21 cellular contexts compared by ENCODE assay signal in the genomic region with DNA sequence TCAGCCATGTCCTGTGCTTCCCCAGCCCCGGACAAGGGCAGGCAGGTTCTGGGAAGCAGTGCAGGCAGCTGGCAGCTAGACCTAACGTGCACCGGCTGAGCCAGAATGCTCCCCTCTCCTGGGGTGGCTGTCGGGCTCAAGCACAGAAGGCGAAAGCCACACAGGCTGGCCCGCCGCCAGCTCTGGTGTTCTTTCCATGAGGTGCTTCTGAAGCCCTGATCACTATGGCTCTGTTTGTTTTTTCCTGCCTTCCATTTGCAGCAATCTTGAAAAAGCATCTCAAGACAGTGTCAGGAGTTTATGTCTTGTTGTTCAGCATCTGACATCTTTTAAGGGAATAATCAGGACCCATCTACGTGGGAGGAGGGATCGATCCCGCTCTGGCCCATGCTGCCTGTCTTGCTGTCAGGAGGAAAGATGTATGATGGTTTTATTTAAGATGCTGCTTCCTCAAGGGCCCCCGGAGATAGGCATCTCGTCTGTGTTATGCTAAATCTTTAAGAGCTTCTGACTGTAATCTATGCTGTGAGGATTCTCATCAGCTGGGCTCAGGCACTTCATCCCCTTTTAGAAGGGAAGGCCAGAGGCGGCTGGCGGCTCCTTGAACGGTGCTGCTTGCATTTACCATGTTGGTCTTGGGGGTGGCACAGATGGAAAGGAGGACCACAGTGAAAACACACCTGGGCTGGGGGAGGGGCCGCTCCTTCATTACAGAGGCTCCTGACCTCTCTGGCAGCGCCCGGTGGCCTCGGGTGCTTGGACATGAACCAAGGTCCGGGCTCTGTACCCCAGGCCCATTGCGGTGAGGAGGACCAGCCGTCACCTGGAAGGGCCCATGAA.
DNase-seq lines count a peak whose midpoint lies in the region; ATAC-seq, FAIRE-seq and TF ChIP-seq lines count a peak whose summit lies in the region.
"Had no signal": no experiment of that assay in that cellular context is flagged by ENCODE, and none has a peak within 500 bp of the region (broad histone marks: within the 10 kb centered on the region; RNA-seq: fewer than 3 reads in every experiment).

No MANE protein-coding gene starts in this region.

- no peak overlapping the region for H3K4me2 ChIP-seq in K562 (ENCODE audit: insufficient read depth, low read length)
- H3K4me2 ChIP-seq: GM23338 had no signal

- no peaks in the 10 kb centered on the region; a peak in 1 of 5 replicates for H3K4me1 ChIP-seq in K562 (replicated peaks in 1 of 2; ENCODE audit: control insufficient read depth in 2 of 2, insufficient read depth in 2 of 2, low read length in 2 of 2)
- H3K4me1 ChIP-seq: esophagus squamous epithelium, parathyroid adenoma, testis had no signal

- ATAC-seq in Right ventricle myocardium superior (ENCODE audit: poor library complexity) = peak; percentile 49
- no peak for ATAC-seq in Right ventricle myocardium inferior
- no peak for ATAC-seq in K562
- no peak for ATAC-seq in GM21737 (IDR thresholded peaks at IDR 0.05; ENCODE audit: unreplicated experiment)
- ATAC-seq in HG03039 (IDR thresholded peaks at IDR 0.05; ENCODE audit: unreplicated experiment) = no peak
- ATAC-seq: activated naive CD8-positive, alpha-beta T cell treated with anti-CD3 and anti-CD28 coated beads, Interleukin-2, amount 50 U/mL, for 24 hours; GM23338; WTC11 had no signal

- no TSS peak for BruUV-seq in K562 (replicated peaks; lab: Mats Ljungman, UMichigan)

- DNase-seq in Right ventricle myocardium superior (peak; percentile 68), Right ventricle myocardium inferior (ENCODE audit: missing footprints) (no peak), NCI-H2029 treated with DMSO at 0.1 percent for 48 hours (lab: John Stamatoyannopoulos, UW) (peak; percentile 26), K562 (ENCODE audit: extremely low read depth in 1 of 4, low spot score in 3 of 4) (peak in 1 of 4 experiments; percentile 3), posterior vena cava (ENCODE audit: low spot score) (peak; percentile 75), OCI-M1 (lab: John Stamatoyannopoulos, UW) (no peak)
- DNase-seq: activated naive CD8-positive, alpha-beta T cell treated with anti-CD3 and anti-CD28 coated beads, Interleukin-2, amount 50 U/mL, for 24 hours; COR-L47; esophagus squamous epithelium; Karpas-422; NCI-H1105 treated with DMSO at 0.1 percent for 48 hours; NCI-H748 treated with DMSO at 0.1 percent for 48 hours; stimulated activated CD4-positive, alpha-beta T cell treated with anti-CD3 and anti-CD28 coated beads, Interleukin-4, amount 100 ng/mL, for 4 hours; testis had no signal

- intact Hi-C loops in Right ventricle myocardium superior (cut with DNase I) (no loop called here), Right ventricle myocardium inferior (cut with DNase I) (no loop called here), K562 (cut with micrococcal nuclease) (no loop called here), posterior vena cava (cut with DNase I) (no loop called here)

- POLR2A ChIA-PET in K562 (lab: Yijun Ruan, JAX) = no interaction called here

- TF ChIP-seq EP300 in K562 (IDR thresholded peaks at IDR 0.05; ENCODE audit: low read length) = no peak

- H3K9me1 ChIP-seq in K562 (ENCODE audit: control insufficient read depth, insufficient read depth, low read length) = no peaks in the 10 kb centered on the region

- no peaks in the 10 kb centered on the region for H3K9me3 ChIP-seq in K562 (replicated peaks; ENCODE audit: control insufficient read depth, insufficient read depth, low read depth, low read length)
- H3K9me3 ChIP-seq: esophagus squamous epithelium, testis had no signal

- H3K79me2 ChIP-seq in K562 (ENCODE audit: control insufficient read depth, insufficient read depth, low read length) = no peaks in the 10 kb centered on the region
- H3K79me2 ChIP-seq: parathyroid adenoma had no signal

- TF ChIP-seq RAD21 in K562 (CRISPR knock-in tag; conservative IDR thresholded peaks at IDR 0.05 in 1 of 2, IDR thresholded peaks at IDR 0.05 in 1 of 2) = no peak

- TF ChIP-seq POLR2A in K562 (conservative IDR thresholded peaks at IDR 0.05) = no peak

- peaks cover 4 to 63% of the 10 kb centered on the region in 2 experiments; a peak in 4 of 5 replicates for H3K27me3 ChIP-seq in K562 (ENCODE audit: control insufficient read depth in 2 of 2, insufficient read depth in 2 of 2, low read length in 2 of 2)
- H3K27me3 ChIP-seq: testis had no signal

- no peak overlapping the region for H3K27ac ChIP-seq in K562 (ENCODE audit: extremely low read depth, low read depth, low read length)
- H3K27ac ChIP-seq: esophagus squamous epithelium, parathyroid adenoma, testis had no signal

- 2% methylated on average over 16 of the region's 22 CpGs for WGBS in K562 (ENCODE audit: insufficient coverage, low coverage, missing lambda C conversion rate)

- no peaks in the 10 kb centered on the region for H3K36me3 ChIP-seq in K562 (ENCODE audit: control insufficient read depth, insufficient read depth, low read length)
- H3K36me3 ChIP-seq: esophagus squamous epithelium had no signal

- CTCF ChIA-PET in K562 (lab: Yijun Ruan, JAX; ENCODE audit: low intra/inter-chr PET ratio) = no interaction called here

- FAIRE-seq in K562 (lab: Jason Lieb, UNC) = no peak
- FAIRE-seq: bronchial epithelial cell had no signal

- no peak for TF ChIP-seq CTCF in K562 (IDR thresholded peaks at IDR 0.05 in 2 of 3, conservative IDR thresholded peaks at IDR 0.05 in 1 of 3; ENCODE audit: insufficient read depth in 2 of 3, low read depth in 1 of 3, low read length in 3 of 3)

- H3K9ac ChIP-seq in K562 (ENCODE audit: insufficient read depth in 1 of 2, low read depth in 2 of 2, low read length in 2 of 2) = no peak overlapping the region
- H3K9ac ChIP-seq: parathyroid adenoma had no signal

- H3K4me3 ChIP-seq in K562 = no peak overlapping the region
- H3K4me3 ChIP-seq: esophagus squamous epithelium, GM23338, lung, testis had no signal

- in situ Hi-C loops in K562 (cut with MboI) = no loop called here

- no peak overlapping the region for H2AFZ ChIP-seq in K562 (ENCODE audit: low read depth, low read length)
- H2AFZ ChIP-seq: GM23338, parathyroid adenoma had no signal

- no peaks in the 10 kb centered on the region for H4K20me1 ChIP-seq in K562 (replicated peaks; ENCODE audit: control insufficient read depth, insufficient read depth, low read length)

TF ChIP-seq in K562, 482 proteins besides CTCF, POLR2A, EP300 and RAD21:
- peak; percentile 33; the same call in 1 of the 2 replicates for TF ChIP-seq NFIC (IDR thresholded peaks at IDR 0.05)
- TF ChIP-seq RCOR1 (IDR thresholded peaks at IDR 0.05; ENCODE audit: borderline replicate concordance in 1 of 2, low read depth in 2 of 2, low read length in 2 of 2) = no peak

Comparison
In these comparisons a context has a peak if more than half of its experiments do, and no peak if none do; other contexts are left out.
1. DNase-seq: peak in Right ventricle myocardium superior (single experiment), NCI-H2029 treated with DMSO at 0.1 percent for 48 hours (single experiment) and posterior vena cava (single experiment); none in Right ventricle myocardium inferior (single experiment) and OCI-M1 (single experiment).